ENCODE assay signal across 24 cellular contexts in genomic region chr3:41258239-41258800, GRCh38.
"Had no signal": no experiment of that assay in that cellular context is flagged by ENCODE, and none has a peak within 500 bp of the region (broad histone marks: within the 10 kb centered on the region; RNA-seq: fewer than 3 reads in every experiment).

No MANE protein-coding gene starts in this region.

- H3K27ac Mint-ChIP-seq: activated B cell treated with CpG ODN at 0.5 μM for 24 hours; activated CD4-positive, alpha-beta T cell treated with anti-CD3 and anti-CD28 coated beads, Interleukin-2, amount 10 ng/mL, durations not matched to agents 24 days and 14 days; activated CD8-positive, alpha-beta memory T cell treated with anti-CD3 and anti-CD28 coated beads, Interleukin-2, amount 10 ng/mL, durations not matched to agents 7 days and 5 days; activated naive CD4-positive, alpha-beta T cell treated with anti-CD3 and anti-CD28 coated beads for 36 hours; activated naive CD8-positive, alpha-beta T cell; activated T-cell treated with anti-CD3 and anti-CD28 coated beads, Interleukin-2, amount 50 U/mL, for 24 hours; activated T-helper 17 cell treated with anti-CD3 and anti-CD28 coated beads, Interleukin-2, amount 50 U/mL, for 72 hours; T-helper 1 cell treated with Interleukin-12 subunit alpha and Interleukin-12 subunit beta and Interleukin-4 antibody, amounts not matched to agents 30 μg/mL and 1 μg/mL, for 36 hours had no signal

- ATAC-seq: activated CD8-positive, alpha-beta memory T cell treated with anti-CD3 and anti-CD28 coated beads, Interleukin-2, amount 10 ng/mL, durations not matched to agents 7 days and 5 days; activated T-helper 17 cell treated with anti-CD3 and anti-CD28 coated beads, Interleukin-2, amount 50 U/mL, for 72 hours had no signal

- H3K27ac ChIP-seq: brain microvascular endothelial cell, KMS-11 had no signal

- H3K4me1 Mint-ChIP-seq: activated B cell treated with CpG ODN at 0.5 μM for 24 hours; activated CD4-positive, alpha-beta T cell treated with anti-CD3 and anti-CD28 coated beads, Interleukin-2, amount 10 ng/mL, durations not matched to agents 24 days and 14 days; activated T-helper 17 cell treated with anti-CD3 and anti-CD28 coated beads, Interleukin-2, amount 50 U/mL, for 72 hours had no signal

- H3K9me3 Mint-ChIP-seq: activated CD4-positive, alpha-beta T cell treated with anti-CD3 and anti-CD28 coated beads, Interleukin-2, amount 10 ng/mL, durations not matched to agents 24 days and 14 days; activated naive CD4-positive, alpha-beta T cell treated with anti-CD3 and anti-CD28 coated beads for 36 hours; activated T-cell treated with anti-CD3 and anti-CD28 coated beads, Interleukin-2, amount 50 U/mL, for 24 hours; T-helper 1 cell treated with Interleukin-12 subunit alpha and Interleukin-12 subunit beta and Interleukin-4 antibody, amounts not matched to agents 30 μg/mL and 1 μg/mL, for 36 hours had no signal

- H3K9me3 ChIP-seq: MG63 had no signal

- H3K36me3 Mint-ChIP-seq: activated CD8-positive, alpha-beta memory T cell treated with anti-CD3 and anti-CD28 coated beads, Interleukin-2, amount 10 ng/mL, durations not matched to agents 7 days and 5 days had no signal

- DNase-seq: activated B cell treated with CpG ODN at 0.5 μM for 24 hours; activated CD4-positive, alpha-beta T cell treated with anti-CD3 and anti-CD28 coated beads for 1 hour; activated CD4-positive, alpha-beta T cell treated with anti-CD3 and anti-CD28 coated beads, Interleukin-2, amount 10 ng/mL, durations not matched to agents 24 days and 14 days; activated CD4-positive, alpha-beta T cell treated with anti-CD3 and anti-CD28 coated beads, Interleukin-2, amount 50 U/mL, for 48 hours; activated CD8-positive, alpha-beta memory T cell treated with anti-CD3 and anti-CD28 coated beads, Interleukin-2, amount 10 ng/mL, durations not matched to agents 7 days and 5 days; activated gamma-delta T cell; activated naive CD4-positive, alpha-beta T cell treated with anti-CD3 and anti-CD28 coated beads for 36 hours; activated T-cell treated with anti-CD3 and anti-CD28 coated beads, Interleukin-2, amount 50 U/mL, for 24 hours; brain microvascular endothelial cell; caudate nucleus; MG63; MV-4-11; NCI-H1092 treated with DMSO at 0.1 percent for 48 hours; NCI-H1417 treated with DMSO at 0.1 percent for 48 hours; NCI-H1694; NCI-H2029; NCI-H446; NCI-H524; PC-3; SHP77 treated with DMSO at 0.1 percent for 48 hours had no signal

- H3K4me3 Mint-ChIP-seq: activated B cell treated with CpG ODN at 0.5 μM for 24 hours; activated CD4-positive, alpha-beta T cell treated with anti-CD3 and anti-CD28 coated beads, Interleukin-2, amount 10 ng/mL, durations not matched to agents 24 days and 14 days; activated CD8-positive, alpha-beta memory T cell treated with anti-CD3 and anti-CD28 coated beads, Interleukin-2, amount 10 ng/mL, durations not matched to agents 7 days and 5 days; activated naive CD4-positive, alpha-beta T cell treated with anti-CD3 and anti-CD28 coated beads for 36 hours; activated naive CD8-positive, alpha-beta T cell; activated T-cell treated with anti-CD3 and anti-CD28 coated beads, Interleukin-2, amount 50 U/mL, for 24 hours; activated T-helper 17 cell treated with anti-CD3 and anti-CD28 coated beads, Interleukin-2, amount 50 U/mL, for 72 hours; T-helper 1 cell treated with Interleukin-12 subunit alpha and Interleukin-12 subunit beta and Interleukin-4 antibody, amounts not matched to agents 30 μg/mL and 1 μg/mL, for 36 hours had no signal

- H3K27me3 ChIP-seq: brain microvascular endothelial cell, MG63 had no signal

- H3K36me3 ChIP-seq: brain microvascular endothelial cell, MG63 had no signal

- H3K27me3 Mint-ChIP-seq: activated B cell treated with CpG ODN at 0.5 μM for 24 hours; activated CD8-positive, alpha-beta memory T cell treated with anti-CD3 and anti-CD28 coated beads, Interleukin-2, amount 10 ng/mL, durations not matched to agents 7 days and 5 days; activated naive CD8-positive, alpha-beta T cell; activated T-cell treated with anti-CD3 and anti-CD28 coated beads, Interleukin-2, amount 50 U/mL, for 24 hours; activated T-helper 17 cell treated with anti-CD3 and anti-CD28 coated beads, Interleukin-2, amount 50 U/mL, for 72 hours had no signal

- H3K4me3 ChIP-seq: MG63 had no signal
